Comparison of ENCODE assay signal across 9 cellular contexts in genomic region chr1:110524311-110525249, GRCh38. TPM values are rescaled to one million over a fixed set of nuclear protein-coding genes. Genes with fewer than 3 reads are reported as not detected.
DNase-seq lines count a peak whose midpoint lies in the region; ATAC-seq, FAIRE-seq and TF ChIP-seq lines count a peak whose summit lies in the region.
"Had no signal": no experiment of that assay in that cellular context is flagged by ENCODE, and none has a peak within 500 bp of the region (broad histone marks: within the 10 kb centered on the region; RNA-seq: fewer than 3 reads in every experiment).

No MANE protein-coding gene starts in this region.

- ATAC-seq in memory B cell (ENCODE audit: low read depth) (peak; percentile 71), HG03520 (IDR thresholded peaks at IDR 0.05; ENCODE audit: unreplicated experiment) (no peak)

- H3K27ac Mint-ChIP-seq in memory B cell, result no peak overlapping the region

- TF ChIP-seq CTCF in dorsolateral prefrontal cortex (IDR thresholded peaks at IDR 0.05 in 54 of 56, conservative IDR thresholded peaks at IDR 0.05 in 2 of 56; ENCODE audit: low read depth in 1 of 56, partially characterized antibody in 56 of 56), result peak; percentile 56 to 95 (median 86)

- peak; percentile 74 for FAIRE-seq in GM12891 (lab: Jason Lieb, UNC)

- no peak overlapping the region for H3K4me3 Mint-ChIP-seq in memory B cell

- peak overlapping the region in 4 of 59 donors; percentile 21 to 44 (median 32) for H3K27ac ChIP-seq in dorsolateral prefrontal cortex

- DNase-seq in 8988T, result peak; percentile 37
- DNase-seq in GM12891 (ENCODE audit: insufficient read length, low spot score), result peak; percentile 53
- peak; percentile 66 for DNase-seq in NCI-H2196 treated with DMSO at 0.1 percent for 48 hours (lab: John Stamatoyannopoulos, UW; ENCODE audit: unreplicated experiment)
- peak; percentile 25 to 40 for DNase-seq in activated CD4-positive, alpha-beta T cell treated with anti-CD3 and anti-CD28 coated beads for 4 hours
- peak; percentile 40 to 79 (median 56) for DNase-seq in dorsolateral prefrontal cortex
- peak; percentile 27 to 30 for DNase-seq in memory B cell (ENCODE audit: low spot score in 2 of 2)
- peak; percentile 10 for DNase-seq in stimulated activated CD8-positive, alpha-beta memory T cell treated with anti-CD3 and anti-CD28 coated beads, Interleukin-7, amount 100 ng/mL, for 24 hours (ENCODE audit: low read depth)

- intact Hi-C loops in dorsolateral prefrontal cortex (cut with DNase I), result loop anchor here (1.0 to 5.0 kb wide), 3 partner anchors 90 to 258 kb away; no protein-coding TSS in a partner anchor

- no peaks in the 10 kb centered on the region for H3K36me3 Mint-ChIP-seq in memory B cell

- peaks cover 0 to 27% (median 0%) of the 10 kb centered on the region in 45 donors for H3K27me3 ChIP-seq in dorsolateral prefrontal cortex

- peaks cover 24% of the 10 kb centered on the region for H3K27me3 Mint-ChIP-seq in memory B cell

- H3K4me3 ChIP-seq in dorsolateral prefrontal cortex, result peak overlapping the region in 47 of 59 donors; percentile 9 to 61 (median 41)

- H3K4me1 Mint-ChIP-seq in memory B cell, result peaks cover 6% of the 10 kb centered on the region

- no peaks in the 10 kb centered on the region for H3K9me3 Mint-ChIP-seq in memory B cell

- TF ChIP-seq POLR2A in GM12891 (IDR thresholded peaks at IDR 0.05; ENCODE audit: low read depth, low read length), result no peak

TF ChIP-seq in GM12891, 5 proteins besides CTCF, POLR2A, EP300 and RAD21:
- TF ChIP-seq POLR2AphosphoS5 (IDR thresholded peaks at IDR 0.05; ENCODE audit: low read depth, low read length) (no peak), PAX5 (IDR thresholded peaks at IDR 0.05; ENCODE audit: insufficient read depth, low read length, severe bottlenecking) (no peak), SPI1 (IDR thresholded peaks at IDR 0.05; ENCODE audit: low read depth, low read length) (no peak), POU2F2 (IDR thresholded peaks at IDR 0.05; ENCODE audit: low read depth, low read length) (no peak), TAF1 (IDR thresholded peaks at IDR 0.05; ENCODE audit: low read depth, low read length) (no peak)

RNA-seq across cellular contexts. Expression of gene KCNA10, which starts 5.6 kb away (rescaled TPM):
- not detected for polyA plus RNA-seq in GM12891 (2012; ENCODE audit: low read depth, missing spikeins)
- total RNA-seq in dorsolateral prefrontal cortex, result under 1 TPM in 2 of 120 experiments, not detected in 118; 0.26 TPM
- total RNA-seq: mononuclear cell had no signal

Comparison
In these comparisons a context has a peak if more than half of its experiments do, and no peak if none do; other contexts are left out.
1. DNase-seq: peak in every context shown above with its lines; median percentile 66 in NCI-H2196 treated with DMSO at 0.1 percent for 48 hours; 56 in dorsolateral prefrontal cortex; 53 in GM12891; 37 in 8988T; 32 in activated CD4-positive, alpha-beta T cell treated with anti-CD3 and anti-CD28 coated beads for 4 hours; 28 in memory B cell; 10 in stimulated activated CD8-positive, alpha-beta memory T cell treated with anti-CD3 and anti-CD28 coated beads, Interleukin-7, amount 100 ng/mL, for 24 hours.